ENCODE assay signal across 25 cellular contexts in the genomic region with DNA sequence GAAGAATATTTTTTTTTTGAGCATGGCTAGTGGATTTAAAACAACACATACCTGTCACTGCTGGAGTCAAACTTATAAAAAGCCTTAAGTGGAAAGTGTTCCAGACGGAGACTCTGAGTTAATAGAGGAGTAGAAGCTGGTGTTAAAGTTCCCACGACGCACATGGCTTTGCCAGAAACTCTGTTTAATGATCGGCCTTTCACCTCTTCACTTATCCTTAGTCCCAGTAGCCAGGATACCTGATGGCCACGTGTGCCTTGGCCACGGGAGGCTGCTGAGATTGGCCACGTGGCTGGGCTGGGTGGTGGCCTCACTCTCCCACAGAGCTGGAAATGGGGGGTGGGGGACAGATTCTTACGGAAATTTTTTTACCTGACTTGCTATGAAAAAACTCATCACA.
"Had no signal": no experiment of that assay in that cellular context is flagged by ENCODE, and none has a peak within 500 bp of the region (broad histone marks: within the 10 kb centered on the region; RNA-seq: fewer than 3 reads in every experiment).

No MANE protein-coding gene starts in this region.

- H3K9me3 ChIP-seq: SJSA1 had no signal

- H3K27ac Mint-ChIP-seq: activated CD8-positive, alpha-beta T cell treated with anti-CD3 and anti-CD28 coated beads, Interleukin-2, amount 10 ng/mL, durations not matched to agents 7 days and 5 days; activated naive CD4-positive, alpha-beta T cell treated with anti-CD3 and anti-CD28 coated beads for 36 hours; activated T-helper 17 cell treated with anti-CD3 and anti-CD28 coated beads, Interleukin-2, amount 50 U/mL, for 72 hours; T-helper 1 cell treated with Interleukin-12 subunit alpha and Interleukin-12 subunit beta and Interleukin-4 antibody, amounts not matched to agents 30 μg/mL and 1 μg/mL, for 36 hours had no signal

- ATAC-seq: activated CD8-positive, alpha-beta T cell treated with anti-CD3 and anti-CD28 coated beads, Interleukin-2, amount 10 ng/mL, durations not matched to agents 7 days and 5 days; activated T-helper 17 cell treated with anti-CD3 and anti-CD28 coated beads, Interleukin-2, amount 50 U/mL, for 72 hours; PC-3; SK-N-SH treated with all-trans-retinoic acid at 6 μM for 48 hours had no signal

- H3K9me3 Mint-ChIP-seq: activated naive CD4-positive, alpha-beta T cell treated with anti-CD3 and anti-CD28 coated beads for 36 hours; activated T-helper 17 cell treated with anti-CD3 and anti-CD28 coated beads, Interleukin-2, amount 50 U/mL, for 72 hours; T-helper 1 cell treated with Interleukin-12 subunit alpha and Interleukin-12 subunit beta and Interleukin-4 antibody, amounts not matched to agents 30 μg/mL and 1 μg/mL, for 36 hours had no signal

- H3K27me3 Mint-ChIP-seq: activated naive CD8-positive, alpha-beta T cell; activated T-helper 17 cell treated with anti-CD3 and anti-CD28 coated beads, Interleukin-2, amount 50 U/mL, for 72 hours had no signal

- DNase-seq: activated CD4-positive, alpha-beta T cell treated with anti-CD3 and anti-CD28 coated beads for 48 hours; activated CD4-positive, alpha-beta T cell treated with anti-CD3 and anti-CD28 coated beads, Interleukin-2, amount 50 U/mL, for 4 hours; activated CD8-positive, alpha-beta T cell treated with anti-CD3 and anti-CD28 coated beads, Interleukin-2, amount 10 ng/mL, durations not matched to agents 7 days and 5 days; activated gamma-delta T cell; activated naive CD4-positive, alpha-beta T cell treated with anti-CD3 and anti-CD28 coated beads for 36 hours; amygdala; MV-4-11; NCI-H1092 treated with DMSO at 0.1 percent for 48 hours; NCI-H1417 treated with DMSO at 0.1 percent for 48 hours; NCI-H1694; NCI-H2029; NCI-H2107; NCI-H2171 treated with DMSO at 0.1 percent for 48 hours; NCI-H345; NCI-H510A; NCI-H526 treated with DMSO at 0.1 percent for 48 hours; NK-92 treated with Interleukin-12 subunit alpha and Interleukin-12 subunit beta, amount 100 ng/mL, for 24 hours; PC-3; SHP77 had no signal

- H3K27ac ChIP-seq: KMS-11, SJSA1 had no signal

- H3K4me3 ChIP-seq: SJSA1 had no signal

- H3K4me3 Mint-ChIP-seq: activated CD8-positive, alpha-beta T cell treated with anti-CD3 and anti-CD28 coated beads, Interleukin-2, amount 10 ng/mL, durations not matched to agents 7 days and 5 days; activated naive CD4-positive, alpha-beta T cell treated with anti-CD3 and anti-CD28 coated beads for 36 hours; activated naive CD8-positive, alpha-beta T cell; activated T-helper 17 cell treated with anti-CD3 and anti-CD28 coated beads, Interleukin-2, amount 50 U/mL, for 72 hours; T-helper 1 cell treated with Interleukin-12 subunit alpha and Interleukin-12 subunit beta and Interleukin-4 antibody, amounts not matched to agents 30 μg/mL and 1 μg/mL, for 36 hours had no signal

- H3K27me3 ChIP-seq: SJSA1 had no signal
